ENCODE assay signal across 12 cellular contexts in the genomic region with DNA sequence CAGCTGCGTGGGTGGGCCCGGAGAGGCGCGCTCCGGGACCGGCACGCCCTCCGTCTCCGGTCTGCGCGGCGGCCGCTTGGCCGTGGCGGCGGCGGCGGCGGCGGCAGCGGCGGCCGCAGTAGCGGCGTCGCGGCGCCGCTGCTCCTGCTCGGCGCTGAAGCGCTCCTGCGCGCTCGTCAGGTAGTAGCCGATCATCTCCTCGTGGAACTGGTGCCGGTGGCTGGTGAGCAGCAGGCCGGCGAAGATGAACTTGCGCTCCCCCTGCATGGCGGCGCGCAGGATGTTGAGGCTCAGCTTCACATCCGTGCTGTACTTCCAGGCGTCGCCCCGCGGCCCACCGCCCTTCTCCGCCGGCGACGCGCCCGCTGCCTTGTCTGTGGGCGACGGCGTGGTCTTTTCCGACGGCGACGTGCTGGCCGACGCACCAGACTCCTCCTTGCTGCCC.
A peak's percentile ranks its signal among the peaks of the same experiment; 100 is the strongest.
DNase-seq lines count a peak whose midpoint lies in the region; ATAC-seq and TF ChIP-seq lines count a peak whose summit lies in the region.
"Had no signal": no experiment of that assay in that cellular context is flagged by ENCODE, and none has a peak within 500 bp of the region (broad histone marks: within the 10 kb centered on the region; RNA-seq: fewer than 3 reads in every experiment).

No MANE protein-coding gene starts in this region.

- DNase-seq in activated gamma-delta T cell treated with Interleukin-2 at 50 U/mL for 16 hours = peak; percentile 40
- no peak for DNase-seq in activated gamma-delta T cell (lab: John Stamatoyannopoulos, UW)
- DNase-seq in activated effector memory CD4-positive, alpha-beta T cell treated with anti-CD3 and anti-CD28 coated beads, Interleukin-2, amount 50 U/mL, for 16 hours = peak; percentile 73
- peak; percentile 45 for DNase-seq in mesendoderm
- peak in 1 of 2 donors; percentile 84 for DNase-seq in upper lobe of left lung
- no peak for DNase-seq in HCEC 1CT
- no peak for DNase-seq in midbrain (lab: John Stamatoyannopoulos, UW)
- DNase-seq: NCI-H2081 treated with DMSO at 0.1 percent for 48 hours, Right ventricle myocardium superior had no signal

- no peaks in the 10 kb centered on the region for H3K4me1 ChIP-seq in mesendoderm (ENCODE audit: control insufficient read depth, low read depth, low read length)
- peaks cover 9 to 28% (median 14%) of the 10 kb centered on the region in 4 donors for H3K4me1 ChIP-seq in upper lobe of left lung

- H4K8ac ChIP-seq in mesendoderm (ENCODE audit: low read depth, low read length) = no peak overlapping the region

- no peaks in the 10 kb centered on the region for H3K79me2 ChIP-seq in mesendoderm (ENCODE audit: control insufficient read depth, insufficient read depth, low read length)

- no peak overlapping the region for H3K56ac ChIP-seq in mesendoderm (ENCODE audit: low read length)

- no peak for ATAC-seq in upper lobe of left lung (ENCODE audit: low FRiP score in 2 of 2)
- ATAC-seq in GM18868 (IDR thresholded peaks at IDR 0.05; ENCODE audit: unreplicated experiment) = no peak
- ATAC-seq: A549 had no signal

- no peak overlapping the region for H2BK5ac ChIP-seq in mesendoderm (ENCODE audit: low read length)

- H2AK5ac ChIP-seq in mesendoderm (ENCODE audit: low read length) = no peak overlapping the region

- no peak overlapping the region for H3K4ac ChIP-seq in mesendoderm (ENCODE audit: low read depth, low read length)

- no peak overlapping the region for H3K18ac ChIP-seq in mesendoderm (ENCODE audit: low read length)

- H3K27ac ChIP-seq in mesendoderm (ENCODE audit: low read depth, low read length) (no peak overlapping the region), upper lobe of left lung (no peak overlapping the region)
- H3K27ac ChIP-seq: A549, ovary had no signal

- TF ChIP-seq POLR2A in upper lobe of left lung (IDR thresholded peaks at IDR 0.05) = no peak

- no CpG with 5 or more reads among the region's 65 CpGs for WGBS in mesendoderm (ENCODE audit: extremely low coverage, insufficient coverage, low lambda C conversion rate)
- 53 to 54% methylated on average over 26 to 38 of the region's 65 CpGs for WGBS in upper lobe of left lung, 2 donors

- no peak overlapping the region for H4K5ac ChIP-seq in mesendoderm (ENCODE audit: low read length)

- TF ChIP-seq EP300 in upper lobe of left lung (IDR thresholded peaks at IDR 0.05) = no peak

- peaks cover 11% of the 10 kb centered on the region for H3K27me3 ChIP-seq in mesendoderm (ENCODE audit: insufficient read depth, low read length, poor library complexity)
- H3K27me3 ChIP-seq in upper lobe of left lung = peaks cover 0 to 12% (median 2%) of the 10 kb centered on the region in 4 donors
- H3K27me3 ChIP-seq: ovary had no signal

- H3K36me3 ChIP-seq in mesendoderm (ENCODE audit: control insufficient read depth, insufficient read depth, low read length) = no peaks in the 10 kb centered on the region
- H3K36me3 ChIP-seq in upper lobe of left lung = no peaks in the 10 kb centered on the region
- H3K36me3 ChIP-seq: ovary had no signal

- TF ChIP-seq CTCF in upper lobe of left lung (IDR thresholded peaks at IDR 0.05) = no peak

- no peak overlapping the region for H3K4me2 ChIP-seq in mesendoderm (ENCODE audit: low read length)
- H3K4me2 ChIP-seq: A549 had no signal

- no peak overlapping the region for H2BK120ac ChIP-seq in mesendoderm (ENCODE audit: low read depth, low read length)

- no peak overlapping the region for H3K9ac ChIP-seq in mesendoderm (ENCODE audit: low read length)

- no peaks in the 10 kb centered on the region for H3K9me3 ChIP-seq in upper lobe of left lung
- H3K9me3 ChIP-seq: A549, ovary had no signal

- H2BK15ac ChIP-seq in mesendoderm (replicated peaks; ENCODE audit: low read depth) = no peak overlapping the region

- no peaks in the 10 kb centered on the region for H3K79me1 ChIP-seq in mesendoderm (ENCODE audit: low read length)

- H3K4me3 ChIP-seq in mesendoderm (ENCODE audit: low read length) (no peak overlapping the region), upper lobe of left lung (peak overlapping the region in 3 of 4 donors; percentile 25 to 47 (median 45))
- H3K4me3 ChIP-seq: A549, ovary had no signal

- H3K23ac ChIP-seq in mesendoderm (ENCODE audit: low read length) = no peak overlapping the region

Comparison
In these comparisons a context has a peak if more than half of its experiments do, and no peak if none do; other contexts are left out.
1. DNase-seq: peak in activated gamma-delta T cell treated with Interleukin-2 at 50 U/mL for 16 hours (single experiment), activated effector memory CD4-positive, alpha-beta T cell treated with anti-CD3 and anti-CD28 coated beads, Interleukin-2, amount 50 U/mL, for 16 hours (single experiment) and mesendoderm (single experiment); none in activated gamma-delta T cell (single experiment), HCEC 1CT (single experiment) and midbrain (single experiment).